In the genomic region with DNA sequence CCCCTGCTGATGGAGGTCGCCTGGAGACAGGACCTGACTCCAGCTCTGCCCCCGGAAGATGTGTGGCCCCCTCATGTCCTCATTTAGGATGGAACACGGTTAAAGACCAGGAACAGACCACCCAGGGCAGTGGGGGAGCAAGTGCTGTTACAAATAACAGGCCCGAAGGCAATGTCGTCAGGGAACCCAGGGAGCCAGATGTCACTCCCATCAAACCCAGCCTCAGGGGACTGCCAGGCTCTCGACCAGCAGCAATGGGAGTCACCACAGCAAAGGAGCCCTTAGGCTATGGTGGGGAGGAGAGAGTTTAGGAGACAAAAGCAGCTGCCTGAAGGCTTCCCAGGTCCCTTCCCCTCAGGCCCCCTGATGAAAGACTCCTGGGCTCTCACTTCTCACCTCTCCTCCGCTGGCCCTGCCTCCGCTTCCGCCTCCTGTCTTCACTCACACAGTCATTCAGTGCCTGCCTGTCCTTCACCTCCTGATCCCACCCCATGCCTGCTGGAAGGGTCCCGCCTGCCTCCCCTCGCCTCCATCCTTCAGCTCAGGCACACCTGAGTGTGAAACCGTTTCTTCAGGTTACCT, we compare ENCODE assay signal across 8 cellular contexts. TPM values are rescaled to one million over a fixed set of nuclear protein-coding genes. Genes with fewer than 3 reads are reported as not detected.
A peak's percentile ranks its signal among the peaks of the same experiment; 100 is the strongest.
DNase-seq lines count a peak whose midpoint lies in the region; ATAC-seq and TF ChIP-seq lines count a peak whose summit lies in the region.

No MANE protein-coding gene starts in this region.

- peak overlapping the region; percentile 33 for H3K23ac ChIP-seq in mesendoderm (ENCODE audit: low read length)

- peak; percentile 8 for TF ChIP-seq POLR2A in GM19193 (IDR thresholded peaks at IDR 0.05; ENCODE audit: extremely low read depth, insufficient read depth, insufficient read length)

- H3K56ac ChIP-seq in mesendoderm (ENCODE audit: low read length) = peak overlapping the region; percentile 51

- no peak overlapping the region for H2BK15ac ChIP-seq in mesendoderm (replicated peaks; ENCODE audit: low read depth)

- no peak overlapping the region for H2BK120ac ChIP-seq in mesendoderm (ENCODE audit: low read depth, low read length)

- TF ChIP-seq CTCF in BE2C (IDR thresholded peaks at IDR 0.05; ENCODE audit: low read depth, low read length) (no peak), WERI-Rb-1 (IDR thresholded peaks at IDR 0.05; ENCODE audit: low read depth, low read length) (no peak)

- H3K9ac ChIP-seq in mesendoderm (ENCODE audit: low read length) = no peak overlapping the region

- H3K4me2 ChIP-seq in mesendoderm (ENCODE audit: low read length) = no peak overlapping the region

- peak overlapping the region; percentile 85 for H3K27ac ChIP-seq in WERI-Rb-1
- H3K27ac ChIP-seq in mesendoderm (ENCODE audit: low read depth, low read length) = no peak overlapping the region

- no peak for ATAC-seq in GM21737 (IDR thresholded peaks at IDR 0.05; ENCODE audit: unreplicated experiment)

- no peak overlapping the region for H3K4ac ChIP-seq in mesendoderm (ENCODE audit: low read depth, low read length)

- no peak overlapping the region for H2AK5ac ChIP-seq in mesendoderm (ENCODE audit: low read length)

- no CpG with 5 or more reads among the region's 12 CpGs for WGBS in mesendoderm (ENCODE audit: extremely low coverage, insufficient coverage, low lambda C conversion rate)

- peak; percentile 91 for DNase-seq in BE2C
- no peak for DNase-seq in WERI-Rb-1
- DNase-seq in mesendoderm = peak; percentile 74
- DNase-seq in activated effector memory CD4-positive, alpha-beta T cell treated with anti-CD3 and anti-CD28 coated beads, Interleukin-2, amount 50 U/mL, for 16 hours = no peak
- DNase-seq in hypothalamus (lab: John Stamatoyannopoulos, UW) = no peak
- DNase-seq in NK-92 treated with Interleukin-12 subunit alpha and Interleukin-12 subunit beta, amount 100 ng/mL, for 24 hours (lab: John Stamatoyannopoulos, UW) = no peak

- H3K9me3 ChIP-seq in BE2C (no peaks in the 10 kb centered on the region), WERI-Rb-1 (ENCODE audit: severe bottlenecking) (no peaks in the 10 kb centered on the region)

- peaks cover 20% of the 10 kb centered on the region for H3K79me2 ChIP-seq in mesendoderm (ENCODE audit: control insufficient read depth, insufficient read depth, low read length)

- peak overlapping the region; percentile 27 for H3K4me3 ChIP-seq in BE2C (ENCODE audit: low read depth, low read length)
- H3K4me3 ChIP-seq in WERI-Rb-1 (ENCODE audit: low read depth, low read length) = no peak overlapping the region; the same call in 1 of the 2 replicates
- no peak overlapping the region for H3K4me3 ChIP-seq in mesendoderm (ENCODE audit: low read length)

- H3K36me3 ChIP-seq in BE2C = peaks cover 52% of the 10 kb centered on the region
- H3K36me3 ChIP-seq in WERI-Rb-1 = peaks cover 57% of the 10 kb centered on the region
- peaks cover 18% of the 10 kb centered on the region for H3K36me3 ChIP-seq in mesendoderm (ENCODE audit: control insufficient read depth, insufficient read depth, low read length)

- no peak overlapping the region for H4K5ac ChIP-seq in mesendoderm (ENCODE audit: low read length)

- H3K79me1 ChIP-seq in mesendoderm (ENCODE audit: low read length) = peaks cover 27% of the 10 kb centered on the region

- no peak overlapping the region for H3K18ac ChIP-seq in mesendoderm (ENCODE audit: low read length)

- H3K27me3 ChIP-seq in BE2C (no peaks in the 10 kb centered on the region), WERI-Rb-1 (ENCODE audit: insufficient read depth, low read depth, severe bottlenecking) (no peaks in the 10 kb centered on the region), mesendoderm (ENCODE audit: insufficient read depth, low read length, poor library complexity) (no peaks in the 10 kb centered on the region)

- H4K8ac ChIP-seq in mesendoderm (ENCODE audit: low read depth, low read length) = no peak overlapping the region

- no peak overlapping the region for H2BK5ac ChIP-seq in mesendoderm (ENCODE audit: low read length)

- H3K4me1 ChIP-seq in BE2C (peaks cover 24% of the 10 kb centered on the region), mesendoderm (ENCODE audit: control insufficient read depth, low read depth, low read length) (peaks cover 5% of the 10 kb centered on the region)

RNA-seq across cellular contexts. Expression of a gene that starts 4.4 kb away (rescaled TPM):
- polyA plus RNA-seq in BE2C (2012; ENCODE audit: insufficient read depth, insufficient read length, low read depth) = 624 TPM
- 84.4 TPM for polyA plus RNA-seq in mesendoderm (2013, experiment 1 of 2)
- 84.3 TPM for polyA plus RNA-seq in mesendoderm (2013, experiment 2 of 2)

RNA-seq across cellular contexts. Expression of a gene that starts 7.8 kb away (rescaled TPM):
- polyA plus RNA-seq in BE2C (2012; ENCODE audit: insufficient read depth, insufficient read length, low read depth) = 1,602 TPM
- polyA plus RNA-seq in mesendoderm (2013, experiment 1 of 2) = 631 TPM
- 629 TPM for polyA plus RNA-seq in mesendoderm (2013, experiment 2 of 2)

RNA-seq across cellular contexts. Expression of a gene that starts 26.1 kb away (rescaled TPM):
- 117 TPM for polyA plus RNA-seq in BE2C (2012; ENCODE audit: insufficient read depth, insufficient read length, low read depth)
- polyA plus RNA-seq in mesendoderm (2013, experiment 1 of 2) = 28.6 TPM
- 28.4 TPM for polyA plus RNA-seq in mesendoderm (2013, experiment 2 of 2)

RNA-seq across cellular contexts. Expression of a gene that starts 42.4 kb away (rescaled TPM):
- polyA plus RNA-seq in BE2C (2012; ENCODE audit: insufficient read depth, insufficient read length, low read depth) = not detected
- 0.21 TPM for polyA plus RNA-seq in mesendoderm (2013, experiment 1 of 2)
- 0.21 TPM for polyA plus RNA-seq in mesendoderm (2013, experiment 2 of 2)

Comparison
In these comparisons a context has a peak if more than half of its experiments do, and no peak if none do; other contexts are left out.
1. DNase-seq: peak in BE2C (single experiment) and mesendoderm (single experiment); none in WERI-Rb-1 (single experiment), activated effector memory CD4-positive, alpha-beta T cell treated with anti-CD3 and anti-CD28 coated beads, Interleukin-2, amount 50 U/mL, for 16 hours (single experiment), hypothalamus (0 of 51) and NK-92 treated with Interleukin-12 subunit alpha and Interleukin-12 subunit beta, amount 100 ng/mL, for 24 hours (single experiment).